Comparison of ENCODE assay signal across 8 cellular contexts in genomic region chr17:50373705-50374104, GRCh38. TPM values are rescaled to one million over a fixed set of nuclear protein-coding genes. Genes with fewer than 3 reads are reported as not detected.
DNase-seq lines count a peak whose midpoint lies in the region; ATAC-seq lines count a peak whose summit lies in the region.

No MANE protein-coding gene starts in this region.

- H2AFZ ChIP-seq in ACC112 (ENCODE audit: low read length, unreplicated experiment) = no peak overlapping the region

- no peaks in the 10 kb centered on the region for H3K27me3 Mint-ChIP-seq in activated T-helper 1 cell treated with anti-CD3 and anti-CD28 coated beads, Interleukin-12 subunit alpha, Interleukin-12 subunit beta, Interleukin-2, Interleukin-4 antibody, amounts not matched to agents 30 ng/mL and 10 ng/mL and 1 ng/mL, durations not matched to agents 14 hours and 24 hours and 36 hours (ENCODE audit: insufficient read depth)

- H3K27ac ChIP-seq in ACC112 (ENCODE audit: low read depth, low read length) (peak overlapping the region; percentile 95; the same call in 1 of the 2 replicates), iPS-18a (ENCODE audit: low read length) (no peak overlapping the region)

- H3K36me3 ChIP-seq in ACC112 (ENCODE audit: insufficient read depth, low read length) (peaks cover 12% of the 10 kb centered on the region), H7 (replicated peaks; ENCODE audit: control insufficient read depth, insufficient read depth, low read length) (peaks cover 23% of the 10 kb centered on the region), iPS-18a (ENCODE audit: control insufficient read depth, low read depth, low read length) (peaks cover 26% of the 10 kb centered on the region)

- peaks cover 28% of the 10 kb centered on the region for H3K79me2 ChIP-seq in ACC112 (ENCODE audit: control insufficient read depth, insufficient read depth, low read length, unreplicated experiment)

- peak overlapping the region; percentile 100 for H3K27ac Mint-ChIP-seq in activated T-helper 1 cell treated with anti-CD3 and anti-CD28 coated beads, Interleukin-12 subunit alpha, Interleukin-12 subunit beta, Interleukin-2, Interleukin-4 antibody, amounts not matched to agents 30 ng/mL and 10 ng/mL and 1 ng/mL, durations not matched to agents 14 hours and 24 hours and 36 hours

- H3K4me3 ChIP-seq in ACC112 (ENCODE audit: low read depth, low read length) (peak overlapping the region; percentile 99), H7 (ENCODE audit: insufficient read depth, low read depth, low read length) (peak overlapping the region; percentile 75), iPS-18a (ENCODE audit: low read length) (peak overlapping the region; percentile 99)

- H3K36me3 Mint-ChIP-seq in activated T-helper 1 cell treated with anti-CD3 and anti-CD28 coated beads, Interleukin-12 subunit alpha, Interleukin-12 subunit beta, Interleukin-2, Interleukin-4 antibody, amounts not matched to agents 30 ng/mL and 10 ng/mL and 1 ng/mL, durations not matched to agents 14 hours and 24 hours and 36 hours (ENCODE audit: low read depth) = peaks cover 27% of the 10 kb centered on the region

- H3K4me1 ChIP-seq in ACC112 (ENCODE audit: control insufficient read depth, insufficient read depth, low read length, unreplicated experiment) (peaks cover 14% of the 10 kb centered on the region), iPS-18a (ENCODE audit: control insufficient read depth, low read depth, low read length) (peaks cover 4% of the 10 kb centered on the region)

- DNase-seq in H7 = no peak
- DNase-seq in activated T-helper 1 cell treated with anti-CD3 and anti-CD28 coated beads, Interleukin-12 subunit alpha, Interleukin-12 subunit beta, Interleukin-2, Interleukin-4 antibody, amounts not matched to agents 30 ng/mL and 10 ng/mL and 1 ng/mL, durations not matched to agents 14 hours and 24 hours and 36 hours (ENCODE audit: low spot score) = no peak
- no peak for DNase-seq in NCI-H226
- no peak for DNase-seq in effector CD8-positive, alpha-beta T cell (lab: John Stamatoyannopoulos, UW)
- no peak for DNase-seq in DMS53 treated with DMSO at 0.1 percent for 48 hours (lab: John Stamatoyannopoulos, UW; ENCODE audit: unreplicated experiment)

- intact Hi-C loops in activated T-helper 1 cell treated with anti-CD3 and anti-CD28 coated beads, Interleukin-12 subunit alpha, Interleukin-12 subunit beta, Interleukin-2, Interleukin-4 antibody, amounts not matched to agents 30 ng/mL and 10 ng/mL and 1 ng/mL, durations not matched to agents 14 hours and 24 hours and 36 hours (cut with micrococcal nuclease) = loop anchor here (1.0 to 2.0 kb wide), 3 partner anchors 23 to 105 kb away; partner anchors contain the start of genes ACSF2 and RSAD1

- H3K4me1 Mint-ChIP-seq in activated T-helper 1 cell treated with anti-CD3 and anti-CD28 coated beads, Interleukin-12 subunit alpha, Interleukin-12 subunit beta, Interleukin-2, Interleukin-4 antibody, amounts not matched to agents 30 ng/mL and 10 ng/mL and 1 ng/mL, durations not matched to agents 14 hours and 24 hours and 36 hours (ENCODE audit: low read depth) = peaks cover 33% of the 10 kb centered on the region

- peak overlapping the region; percentile 96 for H3K9ac ChIP-seq in iPS-18a (ENCODE audit: low read length)

- no peaks in the 10 kb centered on the region for H3K9me3 Mint-ChIP-seq in activated T-helper 1 cell treated with anti-CD3 and anti-CD28 coated beads, Interleukin-12 subunit alpha, Interleukin-12 subunit beta, Interleukin-2, Interleukin-4 antibody, amounts not matched to agents 30 ng/mL and 10 ng/mL and 1 ng/mL, durations not matched to agents 14 hours and 24 hours and 36 hours

- H3K9me3 ChIP-seq in iPS-18a (ENCODE audit: control insufficient read depth, low read depth, low read length) = no peaks in the 10 kb centered on the region

- no peak for ATAC-seq in HG03439 (IDR thresholded peaks at IDR 0.05; ENCODE audit: unreplicated experiment)

- H3K4me3 Mint-ChIP-seq in activated T-helper 1 cell treated with anti-CD3 and anti-CD28 coated beads, Interleukin-12 subunit alpha, Interleukin-12 subunit beta, Interleukin-2, Interleukin-4 antibody, amounts not matched to agents 30 ng/mL and 10 ng/mL and 1 ng/mL, durations not matched to agents 14 hours and 24 hours and 36 hours = peak overlapping the region; percentile 98

- H3K27me3 ChIP-seq in ACC112 (ENCODE audit: insufficient read depth, low read length) (no peaks in the 10 kb centered on the region), H7 (ENCODE audit: control insufficient read depth, insufficient read depth, low read length) (no peaks in the 10 kb centered on the region), iPS-18a (ENCODE audit: control insufficient read depth, insufficient read depth, low read length) (no peaks in the 10 kb centered on the region)

RNA-seq across cellular contexts. Expression of gene EME1, which starts 0.7 kb away (rescaled TPM):
- total RNA-seq in H7 (2014; rRNA removed; shearing (Covaris generic)) = 21.7 and 28.2 TPM in 2 replicates
- total RNA-seq in activated T-helper 1 cell treated with anti-CD3 and anti-CD28 coated beads, Interleukin-12 subunit alpha, Interleukin-12 subunit beta, Interleukin-2, Interleukin-4 antibody, amounts not matched to agents 30 ng/mL and 10 ng/mL and 1 ng/mL, durations not matched to agents 14 hours and 24 hours and 36 hours = 27.7 and 32.9 TPM in 2 replicates

RNA-seq across cellular contexts. Expression of gene MRPL27, which starts 0.7 kb away (rescaled TPM):
- 55.5 and 86.3 TPM in 2 replicates for total RNA-seq in H7 (2014; rRNA removed; shearing (Covaris generic))
- total RNA-seq in activated T-helper 1 cell treated with anti-CD3 and anti-CD28 coated beads, Interleukin-12 subunit alpha, Interleukin-12 subunit beta, Interleukin-2, Interleukin-4 antibody, amounts not matched to agents 30 ng/mL and 10 ng/mL and 1 ng/mL, durations not matched to agents 14 hours and 24 hours and 36 hours = 73.4 and 78.7 TPM in 2 replicates

RNA-seq across cellular contexts. Expression of gene LRRC59, which starts 23.6 kb away (rescaled TPM):
- 105 and 119 TPM in 2 replicates for total RNA-seq in H7 (2014; rRNA removed; shearing (Covaris generic))
- total RNA-seq in activated T-helper 1 cell treated with anti-CD3 and anti-CD28 coated beads, Interleukin-12 subunit alpha, Interleukin-12 subunit beta, Interleukin-2, Interleukin-4 antibody, amounts not matched to agents 30 ng/mL and 10 ng/mL and 1 ng/mL, durations not matched to agents 14 hours and 24 hours and 36 hours = 113 and 116 TPM in 2 replicates

RNA-seq across cellular contexts. Expression of gene XYLT2, which starts 27.8 kb away (rescaled TPM):
- total RNA-seq in H7 (2014; rRNA removed; shearing (Covaris generic)) = 47.5 and 54.3 TPM in 2 replicates
- total RNA-seq in activated T-helper 1 cell treated with anti-CD3 and anti-CD28 coated beads, Interleukin-12 subunit alpha, Interleukin-12 subunit beta, Interleukin-2, Interleukin-4 antibody, amounts not matched to agents 30 ng/mL and 10 ng/mL and 1 ng/mL, durations not matched to agents 14 hours and 24 hours and 36 hours = 63.0 and 63.9 TPM in 2 replicates

RNA-seq across cellular contexts. Expression of gene ACSF2, which starts 52.3 kb away (rescaled TPM):
- total RNA-seq in H7 (2014; rRNA removed; shearing (Covaris generic)) = 14.8 and 16.2 TPM in 2 replicates
- total RNA-seq in activated T-helper 1 cell treated with anti-CD3 and anti-CD28 coated beads, Interleukin-12 subunit alpha, Interleukin-12 subunit beta, Interleukin-2, Interleukin-4 antibody, amounts not matched to agents 30 ng/mL and 10 ng/mL and 1 ng/mL, durations not matched to agents 14 hours and 24 hours and 36 hours = 8.8 and 11.3 TPM in 2 replicates
